ENCODE assay signal across 12 cellular contexts in the genomic region with DNA sequence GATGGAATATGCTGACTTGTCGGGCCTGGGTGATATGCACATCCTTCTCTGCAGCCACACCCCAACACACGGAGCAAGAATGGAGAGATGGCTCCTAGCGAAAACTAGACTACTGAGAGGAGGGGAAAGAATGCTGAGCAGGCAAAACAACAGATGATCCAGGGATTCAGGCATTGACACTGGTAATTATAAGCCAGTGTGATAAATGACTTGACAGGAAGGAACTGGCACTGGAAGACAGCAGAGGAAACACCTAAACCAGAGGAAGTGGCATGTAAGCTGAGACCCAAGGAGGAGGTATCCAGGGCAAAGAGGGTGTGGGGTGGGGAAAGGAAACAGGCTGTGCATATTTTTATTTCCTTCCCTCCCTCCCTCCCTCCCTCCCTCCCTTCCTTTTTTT. TPM values are rescaled to one million over a fixed set of nuclear protein-coding genes. Genes with fewer than 3 reads are reported as not detected.
DNase-seq lines count a peak whose midpoint lies in the region; TF ChIP-seq lines count a peak whose summit lies in the region.
"Had no signal": no experiment of that assay in that cellular context is flagged by ENCODE, and none has a peak within 500 bp of the region (broad histone marks: within the 10 kb centered on the region; RNA-seq: fewer than 3 reads in every experiment).

No MANE protein-coding gene starts in this region.

- TF ChIP-seq CTCF in osteoblast (IDR thresholded peaks at IDR 0.05; ENCODE audit: extremely low read depth, low read depth, low read length) (no peak), coronary artery (IDR thresholded peaks at IDR 0.05) (no peak)

- peaks cover 36% of the 10 kb centered on the region for H3K4me1 Mint-ChIP-seq in activated T-helper 2 cell treated with anti-CD3 and anti-CD28 coated beads, Interferon-gamma antibody, Interleukin-2, Interleukin-4, amounts not matched to agents 10 μg/mL and 5 μg/mL and 100 μg/mL, durations not matched to agents 14 hours and 24 hours and 36 hours (ENCODE audit: low read depth)

- H3K4me3 ChIP-seq in osteoblast (ENCODE audit: insufficient read depth, low read length) (no peak overlapping the region), coronary artery (no peak overlapping the region)
- H3K4me3 ChIP-seq: body of pancreas, SJCRH30 had no signal

- H3K27me3 ChIP-seq in osteoblast (ENCODE audit: insufficient read depth, low read length): no peaks in the 10 kb centered on the region
- H3K27me3 ChIP-seq: body of pancreas, SJCRH30 had no signal

- H3K27ac ChIP-seq in osteoblast (ENCODE audit: low read depth, low read length): no peak overlapping the region
- no peak overlapping the region for H3K27ac ChIP-seq in coronary artery
- H3K27ac ChIP-seq: body of pancreas, SJCRH30 had no signal

- no peaks in the 10 kb centered on the region for H3K36me3 ChIP-seq in osteoblast (ENCODE audit: insufficient read depth, low read length)
- H3K36me3 ChIP-seq: SJCRH30 had no signal

- peak overlapping the region; percentile 70 for H3K27ac Mint-ChIP-seq in activated T-helper 2 cell treated with anti-CD3 and anti-CD28 coated beads, Interferon-gamma antibody, Interleukin-2, Interleukin-4, amounts not matched to agents 10 μg/mL and 5 μg/mL and 100 μg/mL, durations not matched to agents 14 hours and 24 hours and 36 hours
- H3K27ac Mint-ChIP-seq: nephron progenitor cell had no signal

- no peak overlapping the region for H2AFZ ChIP-seq in osteoblast (ENCODE audit: low read length)

- no peaks in the 10 kb centered on the region for H3K79me2 ChIP-seq in osteoblast (ENCODE audit: insufficient read depth, low read length)

- peaks cover 16% of the 10 kb centered on the region for H3K4me1 ChIP-seq in osteoblast (ENCODE audit: insufficient read depth, low read length)
- H3K4me1 ChIP-seq: body of pancreas had no signal

- no peak overlapping the region for H3K4me3 Mint-ChIP-seq in activated T-helper 2 cell treated with anti-CD3 and anti-CD28 coated beads, Interferon-gamma antibody, Interleukin-2, Interleukin-4, amounts not matched to agents 10 μg/mL and 5 μg/mL and 100 μg/mL, durations not matched to agents 14 hours and 24 hours and 36 hours (ENCODE audit: low read depth)
- H3K4me3 Mint-ChIP-seq: nephron progenitor cell had no signal

- no peaks in the 10 kb centered on the region for H3K27me3 Mint-ChIP-seq in activated T-helper 2 cell treated with anti-CD3 and anti-CD28 coated beads, Interferon-gamma antibody, Interleukin-2, Interleukin-4, amounts not matched to agents 10 μg/mL and 5 μg/mL and 100 μg/mL, durations not matched to agents 14 hours and 24 hours and 36 hours (ENCODE audit: low read depth)

- H3K4me2 ChIP-seq in osteoblast (ENCODE audit: insufficient read depth, low read length): no peak overlapping the region

- no peaks in the 10 kb centered on the region for H3K9me3 Mint-ChIP-seq in activated T-helper 2 cell treated with anti-CD3 and anti-CD28 coated beads, Interferon-gamma antibody, Interleukin-2, Interleukin-4, amounts not matched to agents 10 μg/mL and 5 μg/mL and 100 μg/mL, durations not matched to agents 14 hours and 24 hours and 36 hours
- H3K9me3 Mint-ChIP-seq: nephron progenitor cell had no signal

- no peaks in the 10 kb centered on the region for H3K36me3 Mint-ChIP-seq in activated T-helper 2 cell treated with anti-CD3 and anti-CD28 coated beads, Interferon-gamma antibody, Interleukin-2, Interleukin-4, amounts not matched to agents 10 μg/mL and 5 μg/mL and 100 μg/mL, durations not matched to agents 14 hours and 24 hours and 36 hours (ENCODE audit: low read depth)

- H3K9me3 ChIP-seq in osteoblast (ENCODE audit: low read depth, low read length): no peaks in the 10 kb centered on the region
- H3K9me3 ChIP-seq: body of pancreas, SJCRH30 had no signal

- intact Hi-C loops in activated T-helper 2 cell treated with anti-CD3 and anti-CD28 coated beads, Interferon-gamma antibody, Interleukin-2, Interleukin-4, amounts not matched to agents 10 μg/mL and 5 μg/mL and 100 μg/mL, durations not matched to agents 14 hours and 24 hours and 36 hours (cut with micrococcal nuclease): no loop called here

- no peaks in the 10 kb centered on the region for H4K20me1 ChIP-seq in osteoblast (ENCODE audit: insufficient read depth, low read length)

- peak; percentile 49 for DNase-seq in SKM-1 treated with dmso at 0.1 percent for 144 hours (lab: John Stamatoyannopoulos, UW; ENCODE audit: unreplicated experiment)
- no peak for DNase-seq in SKM-1 (lab: John Stamatoyannopoulos, UW; ENCODE audit: unreplicated experiment)
- DNase-seq in NCI-H2171 treated with DMSO at 0.1 percent for 48 hours (lab: John Stamatoyannopoulos, UW): peak; percentile 59
- DNase-seq in activated T-helper 2 cell treated with anti-CD3 and anti-CD28 coated beads, Interferon-gamma antibody, Interleukin-2, Interleukin-4, amounts not matched to agents 10 μg/mL and 5 μg/mL and 100 μg/mL, durations not matched to agents 14 hours and 24 hours and 36 hours (ENCODE audit: low spot score): peak; percentile 28
- DNase-seq in osteoblast (ENCODE audit: insufficient read length, low spot score, missing footprints): peak; percentile 8
- DNase-seq in hepatic stellate cell (ENCODE audit: low spot score): no peak
- no peak for DNase-seq in inferior parietal cortex (ENCODE audit: extremely low spot score)
- DNase-seq in coronary artery (ENCODE audit: low spot score): no peak
- DNase-seq: body of pancreas, NCI-H1105, nephron progenitor cell had no signal

RNA-seq across cellular contexts. Expression of a gene that starts 31.7 kb away (rescaled TPM):
- 177 and 178 TPM in 2 replicates for total RNA-seq in activated T-helper 2 cell treated with anti-CD3 and anti-CD28 coated beads, Interferon-gamma antibody, Interleukin-2, Interleukin-4, amounts not matched to agents 10 μg/mL and 5 μg/mL and 100 μg/mL, durations not matched to agents 14 hours and 24 hours and 36 hours
- total RNA-seq in osteoblast: 52.8 and 53.9 TPM in 2 replicates

RNA-seq across cellular contexts. Expression of a gene that starts 43.8 kb away (rescaled TPM):
- total RNA-seq in activated T-helper 2 cell treated with anti-CD3 and anti-CD28 coated beads, Interferon-gamma antibody, Interleukin-2, Interleukin-4, amounts not matched to agents 10 μg/mL and 5 μg/mL and 100 μg/mL, durations not matched to agents 14 hours and 24 hours and 36 hours: 313 and 334 TPM in 2 replicates
- total RNA-seq in osteoblast: 539 and 568 TPM in 2 replicates

Comparison
In these comparisons a context has a peak if more than half of its experiments do, and no peak if none do; other contexts are left out.
1. DNase-seq: peak in SKM-1 treated with dmso at 0.1 percent for 144 hours (single experiment), NCI-H2171 treated with DMSO at 0.1 percent for 48 hours (single experiment), activated T-helper 2 cell treated with anti-CD3 and anti-CD28 coated beads, Interferon-gamma antibody, Interleukin-2, Interleukin-4, amounts not matched to agents 10 μg/mL and 5 μg/mL and 100 μg/mL, durations not matched to agents 14 hours and 24 hours and 36 hours (single experiment) and osteoblast (single experiment); none in SKM-1 (single experiment), hepatic stellate cell (single experiment), inferior parietal cortex (single experiment) and coronary artery (single experiment).